In the genomic region with DNA sequence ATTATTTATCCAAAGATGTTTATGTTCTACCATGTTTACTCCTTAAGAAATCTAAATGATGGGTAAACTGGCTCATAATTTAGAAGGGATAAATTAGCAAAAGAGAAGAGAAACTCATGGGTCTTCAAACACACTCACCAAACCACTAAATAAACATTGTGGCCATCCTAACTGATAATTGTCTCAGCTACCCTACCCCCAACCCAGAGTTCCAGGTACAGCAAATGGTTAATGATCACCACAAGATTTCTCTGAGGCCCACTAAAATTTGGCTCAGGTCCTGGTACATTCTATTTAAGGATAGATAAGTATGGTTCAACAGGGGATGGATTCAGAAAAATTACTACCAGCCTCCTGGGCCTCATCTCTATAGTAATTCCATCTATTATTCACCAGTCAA, we compare ENCODE assay signal across 1 cellular context.
A peak's percentile ranks its signal among the peaks of the same experiment; 100 is the strongest.
TF ChIP-seq lines count a peak whose summit lies in the region.

No MANE protein-coding gene starts in this region.

TF ChIP-seq in liver, 16 proteins besides CTCF, POLR2A, EP300 and RAD21 (continued from another document):
- TF ChIP-seq, protein P1, sequence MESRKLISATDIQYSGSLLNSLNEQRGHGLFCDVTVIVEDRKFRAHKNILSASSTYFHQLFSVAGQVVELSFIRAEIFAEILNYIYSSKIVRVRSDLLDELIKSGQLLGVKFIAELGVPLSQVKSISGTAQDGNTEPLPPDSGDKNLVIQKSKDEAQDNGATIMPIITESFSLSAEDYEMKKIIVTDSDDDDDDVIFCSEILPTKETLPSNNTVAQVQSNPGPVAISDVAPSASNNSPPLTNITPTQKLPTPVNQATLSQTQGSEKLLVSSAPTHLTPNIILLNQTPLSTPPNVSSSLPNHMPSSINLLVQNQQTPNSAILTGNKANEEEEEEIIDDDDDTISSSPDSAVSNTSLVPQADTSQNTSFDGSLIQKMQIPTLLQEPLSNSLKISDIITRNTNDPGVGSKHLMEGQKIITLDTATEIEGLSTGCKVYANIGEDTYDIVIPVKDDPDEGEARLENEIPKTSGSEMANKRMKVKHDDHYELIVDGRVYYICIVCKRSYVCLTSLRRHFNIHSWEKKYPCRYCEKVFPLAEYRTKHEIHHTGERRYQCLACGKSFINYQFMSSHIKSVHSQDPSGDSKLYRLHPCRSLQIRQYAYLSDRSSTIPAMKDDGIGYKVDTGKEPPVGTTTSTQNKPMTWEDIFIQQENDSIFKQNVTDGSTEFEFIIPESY (IDR thresholded peaks at IDR 0.05): no peak
- TF ChIP-seq, protein P2, sequence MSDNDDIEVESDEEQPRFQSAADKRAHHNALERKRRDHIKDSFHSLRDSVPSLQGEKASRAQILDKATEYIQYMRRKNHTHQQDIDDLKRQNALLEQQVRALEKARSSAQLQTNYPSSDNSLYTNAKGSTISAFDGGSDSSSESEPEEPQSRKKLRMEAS (IDR thresholded peaks at IDR 0.05): no peak
- TF ChIP-seq HNF4A (conservative IDR thresholded peaks at IDR 0.05): peak; percentile 7 to 9
